In the genomic region with DNA sequence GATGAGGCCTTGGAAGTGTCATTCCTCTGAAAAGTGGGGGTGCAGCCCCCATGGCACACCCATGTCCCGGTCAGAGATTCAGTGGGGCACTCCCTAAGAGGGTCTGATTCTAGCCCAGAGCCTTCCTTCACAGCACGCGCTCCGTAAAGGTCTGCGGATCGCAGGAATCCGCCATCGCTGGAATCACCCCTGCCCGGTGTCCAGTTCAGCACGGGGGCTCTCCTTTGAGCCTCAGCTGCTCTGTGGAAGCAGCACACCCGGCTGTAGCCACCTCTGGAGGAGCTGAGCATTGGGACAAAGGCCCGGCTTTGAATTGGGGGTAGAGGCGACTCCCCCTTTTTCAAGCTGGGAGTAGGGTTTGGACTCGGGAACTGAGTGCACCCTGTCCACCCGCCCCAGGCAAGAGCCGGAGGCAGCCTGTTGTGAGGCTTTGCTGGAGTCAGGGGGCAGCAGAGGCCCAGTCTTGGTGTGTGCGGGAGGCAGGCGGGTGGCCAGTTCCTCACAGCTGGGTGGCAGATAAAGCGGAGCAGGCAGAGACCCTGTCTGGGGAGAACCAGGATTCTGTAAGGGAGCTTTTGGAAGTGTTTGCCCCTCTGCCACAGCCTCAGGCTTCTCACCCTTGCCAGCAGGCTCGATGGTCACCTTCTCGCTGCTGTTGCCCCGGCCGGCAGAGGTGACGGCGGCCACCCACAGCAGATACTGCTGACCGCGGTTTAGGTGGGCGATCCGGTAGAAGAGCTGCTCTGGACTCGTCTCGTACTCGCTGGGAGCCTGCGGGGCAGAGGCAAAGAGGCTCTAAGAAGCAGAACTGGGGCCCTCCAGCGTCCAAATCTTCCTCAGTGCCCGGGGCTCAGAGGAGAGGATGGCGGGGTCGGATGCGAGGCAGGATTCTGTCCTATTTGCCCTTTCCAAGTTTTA, we compare ENCODE assay signal across 1 cellular context.
TF ChIP-seq lines count a peak whose summit lies in the region.

No MANE protein-coding gene starts in this region.

TF ChIP-seq in GM23338, 12 proteins besides CTCF, POLR2A, EP300 and RAD21:
- TF ChIP-seq NANOG (IDR thresholded peaks at IDR 0.05; ENCODE audit: borderline replicate concordance): no peak
- TF ChIP-seq STAT1 (IDR thresholded peaks at IDR 0.05; ENCODE audit: unreplicated experiment): no peak
- TF ChIP-seq ZNF114 (CRISPR knock-in tag; IDR thresholded peaks at IDR 0.05): no peak
- no peak for TF ChIP-seq JUNB (IDR thresholded peaks at IDR 0.05; ENCODE audit: unreplicated experiment)
- TF ChIP-seq EZH2 (IDR thresholded peaks at IDR 0.05; ENCODE audit: low read depth, unreplicated experiment): no peak
- TF ChIP-seq ZNF331 (CRISPR knock-in tag; IDR thresholded peaks at IDR 0.05; ENCODE audit: low read depth): no peak
- TF ChIP-seq, protein P1, sequence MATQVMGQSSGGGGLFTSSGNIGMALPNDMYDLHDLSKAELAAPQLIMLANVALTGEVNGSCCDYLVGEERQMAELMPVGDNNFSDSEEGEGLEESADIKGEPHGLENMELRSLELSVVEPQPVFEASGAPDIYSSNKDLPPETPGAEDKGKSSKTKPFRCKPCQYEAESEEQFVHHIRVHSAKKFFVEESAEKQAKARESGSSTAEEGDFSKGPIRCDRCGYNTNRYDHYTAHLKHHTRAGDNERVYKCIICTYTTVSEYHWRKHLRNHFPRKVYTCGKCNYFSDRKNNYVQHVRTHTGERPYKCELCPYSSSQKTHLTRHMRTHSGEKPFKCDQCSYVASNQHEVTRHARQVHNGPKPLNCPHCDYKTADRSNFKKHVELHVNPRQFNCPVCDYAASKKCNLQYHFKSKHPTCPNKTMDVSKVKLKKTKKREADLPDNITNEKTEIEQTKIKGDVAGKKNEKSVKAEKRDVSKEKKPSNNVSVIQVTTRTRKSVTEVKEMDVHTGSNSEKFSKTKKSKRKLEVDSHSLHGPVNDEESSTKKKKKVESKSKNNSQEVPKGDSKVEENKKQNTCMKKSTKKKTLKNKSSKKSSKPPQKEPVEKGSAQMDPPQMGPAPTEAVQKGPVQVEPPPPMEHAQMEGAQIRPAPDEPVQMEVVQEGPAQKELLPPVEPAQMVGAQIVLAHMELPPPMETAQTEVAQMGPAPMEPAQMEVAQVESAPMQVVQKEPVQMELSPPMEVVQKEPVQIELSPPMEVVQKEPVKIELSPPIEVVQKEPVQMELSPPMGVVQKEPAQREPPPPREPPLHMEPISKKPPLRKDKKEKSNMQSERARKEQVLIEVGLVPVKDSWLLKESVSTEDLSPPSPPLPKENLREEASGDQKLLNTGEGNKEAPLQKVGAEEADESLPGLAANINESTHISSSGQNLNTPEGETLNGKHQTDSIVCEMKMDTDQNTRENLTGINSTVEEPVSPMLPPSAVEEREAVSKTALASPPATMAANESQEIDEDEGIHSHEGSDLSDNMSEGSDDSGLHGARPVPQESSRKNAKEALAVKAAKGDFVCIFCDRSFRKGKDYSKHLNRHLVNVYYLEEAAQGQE (IDR thresholded peaks at IDR 0.05; ENCODE audit: unreplicated experiment): no peak
- no peak for TF ChIP-seq EZH2phosphoT487 (IDR thresholded peaks at IDR 0.05; ENCODE audit: unreplicated experiment)
- TF ChIP-seq, protein P2, sequence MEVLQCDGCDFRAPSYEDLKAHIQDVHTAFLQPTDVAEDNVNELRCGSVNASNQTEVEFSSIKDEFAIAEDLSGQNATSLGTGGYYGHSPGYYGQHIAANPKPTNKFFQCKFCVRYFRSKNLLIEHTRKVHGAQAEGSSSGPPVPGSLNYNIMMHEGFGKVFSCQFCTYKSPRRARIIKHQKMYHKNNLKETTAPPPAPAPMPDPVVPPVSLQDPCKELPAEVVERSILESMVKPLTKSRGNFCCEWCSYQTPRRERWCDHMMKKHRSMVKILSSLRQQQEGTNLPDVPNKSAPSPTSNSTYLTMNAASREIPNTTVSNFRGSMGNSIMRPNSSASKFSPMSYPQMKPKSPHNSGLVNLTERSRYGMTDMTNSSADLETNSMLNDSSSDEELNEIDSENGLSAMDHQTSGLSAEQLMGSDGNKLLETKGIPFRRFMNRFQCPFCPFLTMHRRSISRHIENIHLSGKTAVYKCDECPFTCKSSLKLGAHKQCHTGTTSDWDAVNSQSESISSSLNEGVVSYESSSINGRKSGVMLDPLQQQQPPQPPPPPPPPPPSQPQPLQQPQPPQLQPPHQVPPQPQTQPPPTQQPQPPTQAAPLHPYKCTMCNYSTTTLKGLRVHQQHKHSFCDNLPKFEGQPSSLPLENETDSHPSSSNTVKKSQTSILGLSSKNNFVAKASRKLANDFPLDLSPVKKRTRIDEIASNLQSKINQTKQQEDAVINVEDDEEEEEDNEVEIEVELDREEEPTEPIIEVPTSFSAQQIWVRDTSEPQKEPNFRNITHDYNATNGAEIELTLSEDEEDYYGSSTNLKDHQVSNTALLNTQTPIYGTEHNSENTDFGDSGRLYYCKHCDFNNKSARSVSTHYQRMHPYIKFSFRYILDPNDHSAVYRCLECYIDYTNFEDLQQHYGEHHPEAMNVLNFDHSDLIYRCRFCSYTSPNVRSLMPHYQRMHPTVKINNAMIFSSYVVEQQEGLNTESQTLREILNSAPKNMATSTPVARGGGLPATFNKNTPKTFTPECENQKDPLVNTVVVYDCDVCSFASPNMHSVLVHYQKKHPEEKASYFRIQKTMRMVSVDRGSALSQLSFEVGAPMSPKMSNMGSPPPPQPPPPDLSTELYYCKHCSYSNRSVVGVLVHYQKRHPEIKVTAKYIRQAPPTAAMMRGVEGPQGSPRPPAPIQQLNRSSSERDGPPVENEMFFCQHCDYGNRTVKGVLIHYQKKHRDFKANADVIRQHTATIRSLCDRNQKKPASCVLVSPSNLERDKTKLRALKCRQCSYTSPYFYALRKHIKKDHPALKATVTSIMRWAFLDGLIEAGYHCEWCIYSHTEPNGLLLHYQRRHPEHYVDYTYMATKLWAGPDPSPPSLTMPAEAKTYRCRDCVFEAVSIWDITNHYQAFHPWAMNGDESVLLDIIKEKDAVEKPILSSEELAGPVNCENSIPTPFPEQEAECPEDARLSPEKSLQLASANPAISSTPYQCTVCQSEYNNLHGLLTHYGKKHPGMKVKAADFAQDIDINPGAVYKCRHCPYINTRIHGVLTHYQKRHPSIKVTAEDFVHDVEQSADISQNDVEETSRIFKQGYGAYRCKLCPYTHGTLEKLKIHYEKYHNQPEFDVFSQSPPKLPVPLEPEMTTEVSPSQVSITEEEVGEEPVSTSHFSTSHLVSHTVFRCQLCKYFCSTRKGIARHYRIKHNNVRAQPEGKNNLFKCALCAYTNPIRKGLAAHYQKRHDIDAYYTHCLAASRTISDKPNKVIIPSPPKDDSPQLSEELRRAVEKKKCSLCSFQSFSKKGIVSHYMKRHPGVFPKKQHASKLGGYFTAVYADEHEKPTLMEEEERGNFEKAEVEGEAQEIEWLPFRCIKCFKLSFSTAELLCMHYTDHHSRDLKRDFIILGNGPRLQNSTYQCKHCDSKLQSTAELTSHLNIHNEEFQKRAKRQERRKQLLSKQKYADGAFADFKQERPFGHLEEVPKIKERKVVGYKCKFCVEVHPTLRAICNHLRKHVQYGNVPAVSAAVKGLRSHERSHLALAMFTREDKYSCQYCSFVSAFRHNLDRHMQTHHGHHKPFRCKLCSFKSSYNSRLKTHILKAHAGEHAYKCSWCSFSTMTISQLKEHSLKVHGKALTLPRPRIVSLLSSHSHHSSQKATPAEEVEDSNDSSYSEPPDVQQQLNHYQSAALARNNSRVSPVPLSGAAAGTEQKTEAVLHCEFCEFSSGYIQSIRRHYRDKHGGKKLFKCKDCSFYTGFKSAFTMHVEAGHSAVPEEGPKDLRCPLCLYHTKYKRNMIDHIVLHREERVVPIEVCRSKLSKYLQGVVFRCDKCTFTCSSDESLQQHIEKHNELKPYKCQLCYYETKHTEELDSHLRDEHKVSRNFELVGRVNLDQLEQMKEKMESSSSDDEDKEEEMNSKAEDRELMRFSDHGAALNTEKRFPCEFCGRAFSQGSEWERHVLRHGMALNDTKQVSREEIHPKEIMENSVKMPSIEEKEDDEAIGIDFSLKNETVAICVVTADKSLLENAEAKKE (CRISPR knock-in tag; IDR thresholded peaks at IDR 0.05): no peak
- TF ChIP-seq CREB1 (CRISPR knock-in tag; IDR thresholded peaks at IDR 0.05; ENCODE audit: low read depth): no peak
- TF ChIP-seq, protein P3, sequence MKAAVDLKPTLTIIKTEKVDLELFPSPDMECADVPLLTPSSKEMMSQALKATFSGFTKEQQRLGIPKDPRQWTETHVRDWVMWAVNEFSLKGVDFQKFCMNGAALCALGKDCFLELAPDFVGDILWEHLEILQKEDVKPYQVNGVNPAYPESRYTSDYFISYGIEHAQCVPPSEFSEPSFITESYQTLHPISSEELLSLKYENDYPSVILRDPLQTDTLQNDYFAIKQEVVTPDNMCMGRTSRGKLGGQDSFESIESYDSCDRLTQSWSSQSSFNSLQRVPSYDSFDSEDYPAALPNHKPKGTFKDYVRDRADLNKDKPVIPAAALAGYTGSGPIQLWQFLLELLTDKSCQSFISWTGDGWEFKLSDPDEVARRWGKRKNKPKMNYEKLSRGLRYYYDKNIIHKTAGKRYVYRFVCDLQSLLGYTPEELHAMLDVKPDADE (IDR thresholded peaks at IDR 0.05): no peak
- TF ChIP-seq POLR2AphosphoS5 (IDR thresholded peaks at IDR 0.05; ENCODE audit: low read depth): no peak
